7 cellular contexts compared by ENCODE assay signal in the genomic region with DNA sequence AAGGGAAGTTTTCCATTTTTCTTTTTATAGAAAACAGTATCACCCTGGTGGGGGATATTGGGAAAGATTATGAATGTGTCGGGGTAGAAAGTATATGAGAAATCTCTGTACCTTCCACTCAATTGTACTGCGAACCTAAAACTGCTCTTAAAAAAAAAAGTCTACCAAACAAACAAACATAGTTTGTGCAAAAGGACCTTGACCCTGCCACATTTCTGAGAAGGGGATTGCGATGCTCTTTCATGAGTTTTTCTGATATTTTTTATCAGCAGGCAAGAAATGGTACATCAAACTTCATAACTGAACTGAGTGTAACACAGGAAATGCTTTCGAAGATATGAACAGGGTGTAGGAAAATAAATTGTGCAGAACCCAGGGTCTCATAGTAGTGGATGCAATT.
"Had no signal": no experiment of that assay in that cellular context is flagged by ENCODE, and none has a peak within 500 bp of the region (broad histone marks: within the 10 kb centered on the region; RNA-seq: fewer than 3 reads in every experiment).

No MANE protein-coding gene starts in this region.

- FAIRE-seq: HTR-8/SVneo had no signal

- H3K4me1 ChIP-seq: HAP-1 had no signal

- H3K4me3 ChIP-seq: GM23248, HAP-1 had no signal

- H3K9me3 ChIP-seq: HAP-1 had no signal

- DNase-seq: GM23248, GOT3, HFFc6, KBM-7 had no signal

- H3K4me2 ChIP-seq: KMS-11 had no signal

- H3K27ac ChIP-seq: GM23248, KMS-11 had no signal

- H3K36me3 ChIP-seq: HAP-1 had no signal

- H3K9ac ChIP-seq: GM23248, KMS-11 had no signal

- H2AFZ ChIP-seq: GM23248 had no signal
